Comparison of ENCODE assay signal across 1 cellular context in the genomic region with DNA sequence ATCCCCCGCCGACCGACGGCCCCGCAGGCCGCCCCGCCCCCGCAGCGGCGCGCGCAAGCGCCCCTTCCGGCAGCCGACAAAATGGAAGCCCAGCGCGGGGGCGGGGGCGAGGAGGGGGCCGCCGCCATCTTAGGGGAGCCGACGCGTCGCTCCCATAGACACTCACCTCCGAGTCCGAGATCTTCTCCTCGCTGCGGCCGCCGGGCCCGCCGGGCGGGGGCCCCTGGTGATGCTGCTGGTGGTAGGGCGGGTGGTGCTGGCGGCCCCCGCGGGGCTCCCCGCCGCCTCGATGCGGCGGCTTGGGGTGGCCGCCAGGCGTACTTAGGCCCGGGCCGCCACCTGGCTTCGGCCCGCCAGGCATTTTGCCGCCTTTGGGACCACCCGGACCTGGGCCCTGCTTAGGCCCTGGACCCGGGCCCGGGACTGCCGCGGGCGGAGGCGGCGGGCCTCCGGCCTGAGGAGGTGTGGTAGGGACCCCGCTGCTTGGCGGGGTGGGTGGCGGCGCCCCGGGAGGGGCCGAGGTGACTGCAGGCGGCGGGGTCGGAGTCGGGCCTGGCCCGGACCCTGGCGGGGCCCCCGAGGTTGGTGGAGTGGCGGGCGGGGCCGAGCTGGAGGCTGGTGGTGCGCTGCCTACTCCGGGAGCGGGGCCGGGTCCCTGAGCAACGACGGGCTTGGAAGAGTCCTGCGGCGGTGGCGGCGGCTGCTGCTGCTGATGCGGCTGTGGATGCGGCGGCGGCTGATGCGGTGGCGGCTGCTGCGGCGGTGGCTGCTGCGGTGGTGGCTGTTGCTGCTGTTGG.
TF ChIP-seq lines count a peak whose summit lies in the region.

No MANE protein-coding gene starts in this region.

TF ChIP-seq in H1, 55 proteins besides CTCF, POLR2A, EP300 and RAD21:
- TF ChIP-seq TAF7 (optimal IDR thresholded peaks at IDR 0.05; ENCODE audit: borderline replicate concordance, low read depth, low read length) (peak; percentile 80), SUZ12 (IDR thresholded peaks at IDR 0.05; ENCODE audit: low read length) (no peak), MAFK (IDR thresholded peaks at IDR 0.05; ENCODE audit: low read depth, low read length) (no peak), KDM5A (IDR thresholded peaks at IDR 0.05; ENCODE audit: low read length) (no peak), SAP30 (IDR thresholded peaks at IDR 0.05; ENCODE audit: insufficient read depth, insufficient replicate concordance, low read length) (no peak), EGR1 (IDR thresholded peaks at IDR 0.05; ENCODE audit: borderline replicate concordance, low read depth, low read length) (peak; percentile 99), JUND (IDR thresholded peaks at IDR 0.05; ENCODE audit: low read length) (no peak), ZNF274 (IDR thresholded peaks at IDR 0.05; ENCODE audit: borderline replicate concordance, extremely low read depth, low read length) (no peak), NANOG (IDR thresholded peaks at IDR 0.05; ENCODE audit: insufficient read depth, low read depth, low read length, poor library complexity, severe bottlenecking) (no peak), CBX8 (IDR thresholded peaks at IDR 0.05; ENCODE audit: borderline replicate concordance, low read depth, low read length) (no peak), RXRA (IDR thresholded peaks at IDR 0.05; ENCODE audit: insufficient read depth, low read depth, low read length) (no peak), POLR2AphosphoS5 (IDR thresholded peaks at IDR 0.05; ENCODE audit: low read depth, low read length) (peak; percentile 89), TAF1 (IDR thresholded peaks at IDR 0.05; ENCODE audit: low read depth, low read length) (peak; percentile 85), JUN (IDR thresholded peaks at IDR 0.05; ENCODE audit: low read depth, low read length) (no peak), KDM1A (IDR thresholded peaks at IDR 0.05; ENCODE audit: borderline replicate concordance, low read length) (no peak), TBP (IDR thresholded peaks at IDR 0.05; ENCODE audit: low read depth, low read length) (peak; percentile 17; the same call in 1 of the 2 replicates), YY1 (IDR thresholded peaks at IDR 0.05; ENCODE audit: low read depth, low read length) (peak; percentile 98), SRF (IDR thresholded peaks at IDR 0.05; ENCODE audit: low read depth, low read length) (no peak), CTBP2 (IDR thresholded peaks at IDR 0.05; ENCODE audit: borderline replicate concordance, insufficient read depth, insufficient read length, low read length) (no peak), SIX5 (IDR thresholded peaks at IDR 0.05; ENCODE audit: low read depth, low read length) (no peak), HDAC6 (IDR thresholded peaks at IDR 0.05; ENCODE audit: low read depth, low read length) (no peak), CHD2 (IDR thresholded peaks at IDR 0.05; ENCODE audit: low read length) (no peak; the same call in 1 of the 2 replicates), SIN3A (conservative IDR thresholded peaks at IDR 0.05 in 1 of 2, IDR thresholded peaks at IDR 0.05 in 1 of 2; ENCODE audit: low read depth in 1 of 2, low read length in 2 of 2) (peak in 1 of 2 experiments; percentile 76; a peak in 2 of 4 replicates), HDAC2 (IDR thresholded peaks at IDR 0.05; ENCODE audit: borderline replicate concordance in 1 of 2, low read depth in 2 of 2, low read length in 2 of 2) (no peak), PHF8 (conservative IDR thresholded peaks at IDR 0.05; ENCODE audit: low read depth, low read length) (peak; percentile 77), BRCA1 (IDR thresholded peaks at IDR 0.05; ENCODE audit: low read depth, low read length) (no peak), NRF1 (IDR thresholded peaks at IDR 0.05; ENCODE audit: low read depth, low read length) (peak; percentile 41), EZH2 (IDR thresholded peaks at IDR 0.05; ENCODE audit: low read depth, low read length, severe bottlenecking) (no peak), GTF2F1 (IDR thresholded peaks at IDR 0.05; ENCODE audit: borderline replicate concordance, low read depth, low read length) (no peak), CHD1 (IDR thresholded peaks at IDR 0.05; ENCODE audit: low read depth, low read length) (peak; percentile 38; the same call in 1 of the 2 replicates), SP1 (IDR thresholded peaks at IDR 0.05; ENCODE audit: low read depth, low read length) (no peak), KDM4A (IDR thresholded peaks at IDR 0.05; ENCODE audit: low read depth, low read length, severe bottlenecking) (peak; percentile 3), CBX5 (IDR thresholded peaks at IDR 0.05; ENCODE audit: low read depth, low read length) (no peak), GABPA (IDR thresholded peaks at IDR 0.05; ENCODE audit: borderline replicate concordance, insufficient read depth, low read length) (no peak), POU5F1 (IDR thresholded peaks at IDR 0.05; ENCODE audit: low read depth, low read length) (no peak), RFX5 (IDR thresholded peaks at IDR 0.05; ENCODE audit: borderline replicate concordance, low read depth, low read length) (no peak), RBBP5 (IDR thresholded peaks at IDR 0.05; ENCODE audit: borderline replicate concordance, low read depth, low read length) (peak; percentile 14; the same call in 1 of the 2 replicates), TEAD4 (IDR thresholded peaks at IDR 0.05; ENCODE audit: low read depth, low read length) (peak; percentile 19; the same call in 1 of the 2 replicates), SP4 (IDR thresholded peaks at IDR 0.05; ENCODE audit: low read length) (no peak), FOSL1 (IDR thresholded peaks at IDR 0.05; ENCODE audit: insufficient read depth, low read depth, low read length) (no peak), BACH1 (IDR thresholded peaks at IDR 0.05; ENCODE audit: low read length) (no peak), CREB1 (IDR thresholded peaks at IDR 0.05) (peak; percentile 58; the same call in 1 of the 2 replicates)
- TF ChIP-seq, protein P1, sequence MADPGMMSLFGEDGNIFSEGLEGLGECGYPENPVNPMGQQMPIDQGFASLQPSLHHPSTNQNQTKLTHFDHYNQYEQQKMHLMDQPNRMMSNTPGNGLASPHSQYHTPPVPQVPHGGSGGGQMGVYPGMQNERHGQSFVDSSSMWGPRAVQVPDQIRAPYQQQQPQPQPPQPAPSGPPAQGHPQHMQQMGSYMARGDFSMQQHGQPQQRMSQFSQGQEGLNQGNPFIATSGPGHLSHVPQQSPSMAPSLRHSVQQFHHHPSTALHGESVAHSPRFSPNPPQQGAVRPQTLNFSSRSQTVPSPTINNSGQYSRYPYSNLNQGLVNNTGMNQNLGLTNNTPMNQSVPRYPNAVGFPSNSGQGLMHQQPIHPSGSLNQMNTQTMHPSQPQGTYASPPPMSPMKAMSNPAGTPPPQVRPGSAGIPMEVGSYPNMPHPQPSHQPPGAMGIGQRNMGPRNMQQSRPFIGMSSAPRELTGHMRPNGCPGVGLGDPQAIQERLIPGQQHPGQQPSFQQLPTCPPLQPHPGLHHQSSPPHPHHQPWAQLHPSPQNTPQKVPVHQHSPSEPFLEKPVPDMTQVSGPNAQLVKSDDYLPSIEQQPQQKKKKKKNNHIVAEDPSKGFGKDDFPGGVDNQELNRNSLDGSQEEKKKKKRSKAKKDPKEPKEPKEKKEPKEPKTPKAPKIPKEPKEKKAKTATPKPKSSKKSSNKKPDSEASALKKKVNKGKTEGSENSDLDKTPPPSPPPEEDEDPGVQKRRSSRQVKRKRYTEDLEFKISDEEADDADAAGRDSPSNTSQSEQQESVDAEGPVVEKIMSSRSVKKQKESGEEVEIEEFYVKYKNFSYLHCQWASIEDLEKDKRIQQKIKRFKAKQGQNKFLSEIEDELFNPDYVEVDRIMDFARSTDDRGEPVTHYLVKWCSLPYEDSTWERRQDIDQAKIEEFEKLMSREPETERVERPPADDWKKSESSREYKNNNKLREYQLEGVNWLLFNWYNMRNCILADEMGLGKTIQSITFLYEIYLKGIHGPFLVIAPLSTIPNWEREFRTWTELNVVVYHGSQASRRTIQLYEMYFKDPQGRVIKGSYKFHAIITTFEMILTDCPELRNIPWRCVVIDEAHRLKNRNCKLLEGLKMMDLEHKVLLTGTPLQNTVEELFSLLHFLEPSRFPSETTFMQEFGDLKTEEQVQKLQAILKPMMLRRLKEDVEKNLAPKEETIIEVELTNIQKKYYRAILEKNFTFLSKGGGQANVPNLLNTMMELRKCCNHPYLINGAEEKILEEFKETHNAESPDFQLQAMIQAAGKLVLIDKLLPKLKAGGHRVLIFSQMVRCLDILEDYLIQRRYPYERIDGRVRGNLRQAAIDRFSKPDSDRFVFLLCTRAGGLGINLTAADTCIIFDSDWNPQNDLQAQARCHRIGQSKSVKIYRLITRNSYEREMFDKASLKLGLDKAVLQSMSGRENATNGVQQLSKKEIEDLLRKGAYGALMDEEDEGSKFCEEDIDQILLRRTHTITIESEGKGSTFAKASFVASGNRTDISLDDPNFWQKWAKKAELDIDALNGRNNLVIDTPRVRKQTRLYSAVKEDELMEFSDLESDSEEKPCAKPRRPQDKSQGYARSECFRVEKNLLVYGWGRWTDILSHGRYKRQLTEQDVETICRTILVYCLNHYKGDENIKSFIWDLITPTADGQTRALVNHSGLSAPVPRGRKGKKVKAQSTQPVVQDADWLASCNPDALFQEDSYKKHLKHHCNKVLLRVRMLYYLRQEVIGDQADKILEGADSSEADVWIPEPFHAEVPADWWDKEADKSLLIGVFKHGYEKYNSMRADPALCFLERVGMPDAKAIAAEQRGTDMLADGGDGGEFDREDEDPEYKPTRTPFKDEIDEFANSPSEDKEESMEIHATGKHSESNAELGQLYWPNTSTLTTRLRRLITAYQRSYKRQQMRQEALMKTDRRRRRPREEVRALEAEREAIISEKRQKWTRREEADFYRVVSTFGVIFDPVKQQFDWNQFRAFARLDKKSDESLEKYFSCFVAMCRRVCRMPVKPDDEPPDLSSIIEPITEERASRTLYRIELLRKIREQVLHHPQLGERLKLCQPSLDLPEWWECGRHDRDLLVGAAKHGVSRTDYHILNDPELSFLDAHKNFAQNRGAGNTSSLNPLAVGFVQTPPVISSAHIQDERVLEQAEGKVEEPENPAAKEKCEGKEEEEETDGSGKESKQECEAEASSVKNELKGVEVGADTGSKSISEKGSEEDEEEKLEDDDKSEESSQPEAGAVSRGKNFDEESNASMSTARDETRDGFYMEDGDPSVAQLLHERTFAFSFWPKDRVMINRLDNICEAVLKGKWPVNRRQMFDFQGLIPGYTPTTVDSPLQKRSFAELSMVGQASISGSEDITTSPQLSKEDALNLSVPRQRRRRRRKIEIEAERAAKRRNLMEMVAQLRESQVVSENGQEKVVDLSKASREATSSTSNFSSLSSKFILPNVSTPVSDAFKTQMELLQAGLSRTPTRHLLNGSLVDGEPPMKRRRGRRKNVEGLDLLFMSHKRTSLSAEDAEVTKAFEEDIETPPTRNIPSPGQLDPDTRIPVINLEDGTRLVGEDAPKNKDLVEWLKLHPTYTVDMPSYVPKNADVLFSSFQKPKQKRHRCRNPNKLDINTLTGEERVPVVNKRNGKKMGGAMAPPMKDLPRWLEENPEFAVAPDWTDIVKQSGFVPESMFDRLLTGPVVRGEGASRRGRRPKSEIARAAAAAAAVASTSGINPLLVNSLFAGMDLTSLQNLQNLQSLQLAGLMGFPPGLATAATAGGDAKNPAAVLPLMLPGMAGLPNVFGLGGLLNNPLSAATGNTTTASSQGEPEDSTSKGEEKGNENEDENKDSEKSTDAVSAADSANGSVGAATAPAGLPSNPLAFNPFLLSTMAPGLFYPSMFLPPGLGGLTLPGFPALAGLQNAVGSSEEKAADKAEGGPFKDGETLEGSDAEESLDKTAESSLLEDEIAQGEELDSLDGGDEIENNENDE (IDR thresholded peaks at IDR 0.05; ENCODE audit: insufficient replicate concordance, low read length), result no peak
- TF ChIP-seq, protein P2, sequence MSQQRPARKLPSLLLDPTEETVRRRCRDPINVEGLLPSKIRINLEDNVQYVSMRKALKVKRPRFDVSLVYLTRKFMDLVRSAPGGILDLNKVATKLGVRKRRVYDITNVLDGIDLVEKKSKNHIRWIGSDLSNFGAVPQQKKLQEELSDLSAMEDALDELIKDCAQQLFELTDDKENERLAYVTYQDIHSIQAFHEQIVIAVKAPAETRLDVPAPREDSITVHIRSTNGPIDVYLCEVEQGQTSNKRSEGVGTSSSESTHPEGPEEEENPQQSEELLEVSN (IDR thresholded peaks at IDR 0.05), result no peak
- TF ChIP-seq, protein P3, sequence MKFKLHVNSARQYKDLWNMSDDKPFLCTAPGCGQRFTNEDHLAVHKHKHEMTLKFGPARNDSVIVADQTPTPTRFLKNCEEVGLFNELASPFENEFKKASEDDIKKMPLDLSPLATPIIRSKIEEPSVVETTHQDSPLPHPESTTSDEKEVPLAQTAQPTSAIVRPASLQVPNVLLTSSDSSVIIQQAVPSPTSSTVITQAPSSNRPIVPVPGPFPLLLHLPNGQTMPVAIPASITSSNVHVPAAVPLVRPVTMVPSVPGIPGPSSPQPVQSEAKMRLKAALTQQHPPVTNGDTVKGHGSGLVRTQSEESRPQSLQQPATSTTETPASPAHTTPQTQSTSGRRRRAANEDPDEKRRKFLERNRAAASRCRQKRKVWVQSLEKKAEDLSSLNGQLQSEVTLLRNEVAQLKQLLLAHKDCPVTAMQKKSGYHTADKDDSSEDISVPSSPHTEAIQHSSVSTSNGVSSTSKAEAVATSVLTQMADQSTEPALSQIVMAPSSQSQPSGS (IDR thresholded peaks at IDR 0.05; ENCODE audit: low read length), result no peak
- TF ChIP-seq, protein P4, sequence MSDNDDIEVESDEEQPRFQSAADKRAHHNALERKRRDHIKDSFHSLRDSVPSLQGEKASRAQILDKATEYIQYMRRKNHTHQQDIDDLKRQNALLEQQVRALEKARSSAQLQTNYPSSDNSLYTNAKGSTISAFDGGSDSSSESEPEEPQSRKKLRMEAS (IDR thresholded peaks at IDR 0.05), result no peak; the same call in 1 of the 2 replicates
- TF ChIP-seq, protein P5, sequence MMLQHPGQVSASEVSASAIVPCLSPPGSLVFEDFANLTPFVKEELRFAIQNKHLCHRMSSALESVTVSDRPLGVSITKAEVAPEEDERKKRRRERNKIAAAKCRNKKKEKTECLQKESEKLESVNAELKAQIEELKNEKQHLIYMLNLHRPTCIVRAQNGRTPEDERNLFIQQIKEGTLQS (IDR thresholded peaks at IDR 0.05; ENCODE audit: insufficient read depth, low read depth, low read length), result no peak
- TF ChIP-seq, protein P6, sequence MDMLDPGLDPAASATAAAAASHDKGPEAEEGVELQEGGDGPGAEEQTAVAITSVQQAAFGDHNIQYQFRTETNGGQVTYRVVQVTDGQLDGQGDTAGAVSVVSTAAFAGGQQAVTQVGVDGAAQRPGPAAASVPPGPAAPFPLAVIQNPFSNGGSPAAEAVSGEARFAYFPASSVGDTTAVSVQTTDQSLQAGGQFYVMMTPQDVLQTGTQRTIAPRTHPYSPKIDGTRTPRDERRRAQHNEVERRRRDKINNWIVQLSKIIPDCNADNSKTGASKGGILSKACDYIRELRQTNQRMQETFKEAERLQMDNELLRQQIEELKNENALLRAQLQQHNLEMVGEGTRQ (IDR thresholded peaks at IDR 0.05; ENCODE audit: low read length), result no peak
